1 cellular context compared by ENCODE assay signal in the genomic region with DNA sequence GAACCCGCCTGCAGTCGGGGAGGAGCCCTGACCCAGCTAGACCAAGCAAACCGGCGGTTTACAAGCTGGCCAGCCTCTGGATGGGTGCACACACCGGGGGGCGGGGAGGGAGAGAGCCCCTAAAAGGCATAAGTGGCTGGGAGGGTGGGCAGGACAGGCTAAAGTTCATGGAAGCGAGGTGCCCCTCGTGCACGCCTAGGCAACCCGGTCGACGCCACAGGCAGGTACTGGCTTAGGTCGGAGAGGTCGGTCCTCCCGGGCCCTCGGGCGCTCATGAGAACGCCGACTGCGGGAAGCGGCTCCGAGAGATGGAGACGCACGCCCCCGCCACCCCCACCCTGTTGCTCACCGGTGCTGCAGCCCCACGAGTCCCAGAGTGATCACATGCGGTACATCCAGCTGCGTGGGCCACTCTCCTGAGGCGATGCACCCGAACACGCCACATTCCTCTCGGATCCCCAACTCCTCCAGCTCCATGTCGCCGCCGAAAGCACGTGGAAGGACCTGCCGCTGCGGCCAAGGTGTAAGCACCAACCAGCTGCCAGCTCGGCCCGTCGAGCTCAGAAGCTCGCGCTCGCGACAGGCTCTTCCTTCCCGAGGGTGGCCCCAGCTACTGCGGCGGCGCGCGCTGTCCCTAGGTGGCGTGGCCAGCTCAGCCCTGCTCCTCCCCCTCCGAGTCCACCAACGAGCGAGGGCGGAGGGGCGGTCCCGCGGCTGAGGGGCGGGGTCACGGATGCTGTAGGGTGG.
TF ChIP-seq lines count a peak whose summit lies in the region.

A gene (minus strand): TSS at position 615 of the 747 bp plus-strand sequence. CDS start 138 bp downstream, at position 477.

TF ChIP-seq in GM12878, 131 proteins besides CTCF, POLR2A, EP300 and RAD21 (continued from another document):
- TF ChIP-seq ZZZ3 (IDR thresholded peaks at IDR 0.05; ENCODE audit: control insufficient read depth, insufficient read length, low read depth), result no peak
- peak; percentile 56; the same call in 1 of the 2 replicates for TF ChIP-seq SMAD5 (IDR thresholded peaks at IDR 0.05; ENCODE audit: low read depth)
- peak; percentile 56; the same call in 1 of the 2 replicates for TF ChIP-seq TAF1 (IDR thresholded peaks at IDR 0.05; ENCODE audit: borderline replicate concordance, low read depth, low read length)
- peak; percentile 57 for TF ChIP-seq POLR2AphosphoS2 (IDR thresholded peaks at IDR 0.05; ENCODE audit: low read depth, low read length)
- no peak for TF ChIP-seq PAX8 (IDR thresholded peaks at IDR 0.05)
- TF ChIP-seq IKZF2 (IDR thresholded peaks at IDR 0.05), result peak; percentile 32 to 70; a peak in 2 of 4 replicates
- no peak for TF ChIP-seq PAX5 (IDR thresholded peaks at IDR 0.05; ENCODE audit: borderline replicate concordance, low read depth, low read length)
- TF ChIP-seq, protein P1, sequence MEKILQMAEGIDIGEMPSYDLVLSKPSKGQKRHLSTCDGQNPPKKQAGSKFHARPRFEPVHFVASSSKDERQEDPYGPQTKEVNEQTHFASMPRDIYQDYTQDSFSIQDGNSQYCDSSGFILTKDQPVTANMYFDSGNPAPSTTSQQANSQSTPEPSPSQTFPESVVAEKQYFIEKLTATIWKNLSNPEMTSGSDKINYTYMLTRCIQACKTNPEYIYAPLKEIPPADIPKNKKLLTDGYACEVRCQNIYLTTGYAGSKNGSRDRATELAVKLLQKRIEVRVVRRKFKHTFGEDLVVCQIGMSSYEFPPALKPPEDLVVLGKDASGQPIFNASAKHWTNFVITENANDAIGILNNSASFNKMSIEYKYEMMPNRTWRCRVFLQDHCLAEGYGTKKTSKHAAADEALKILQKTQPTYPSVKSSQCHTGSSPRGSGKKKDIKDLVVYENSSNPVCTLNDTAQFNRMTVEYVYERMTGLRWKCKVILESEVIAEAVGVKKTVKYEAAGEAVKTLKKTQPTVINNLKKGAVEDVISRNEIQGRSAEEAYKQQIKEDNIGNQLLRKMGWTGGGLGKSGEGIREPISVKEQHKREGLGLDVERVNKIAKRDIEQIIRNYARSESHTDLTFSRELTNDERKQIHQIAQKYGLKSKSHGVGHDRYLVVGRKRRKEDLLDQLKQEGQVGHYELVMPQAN (conservative IDR thresholded peaks at IDR 0.05), result peak; percentile 90
- TF ChIP-seq MEF2B (IDR thresholded peaks at IDR 0.05; ENCODE audit: partially characterized antibody, poor library complexity, severe bottlenecking), result peak; percentile 62
- TF ChIP-seq CREB1 (IDR thresholded peaks at IDR 0.05; ENCODE audit: low read depth), result 0 out of 2 replicates have a peak, but pooled peaks have one; percentile 38
- no peak for TF ChIP-seq STAT3 (IDR thresholded peaks at IDR 0.05; ENCODE audit: low read depth, low read length)
- TF ChIP-seq ZNF384 (IDR thresholded peaks at IDR 0.05; ENCODE audit: borderline replicate concordance, low read depth, low read length), result no peak
- TF ChIP-seq TCF12 (IDR thresholded peaks at IDR 0.05; ENCODE audit: low read depth, low read length), result peak; percentile 58; the same call in 1 of the 2 replicates
- peak; percentile 94 for TF ChIP-seq BACH1 (IDR thresholded peaks at IDR 0.05; ENCODE audit: borderline replicate concordance)
- TF ChIP-seq DPF2 (IDR thresholded peaks at IDR 0.05), result 0 out of 2 replicates have a peak, but pooled peaks have one; percentile 32
- peak; percentile 71; the same call in 1 of the 2 replicates for TF ChIP-seq IKZF1 (conservative IDR thresholded peaks at IDR 0.05)
- TF ChIP-seq CHD2 (IDR thresholded peaks at IDR 0.05; ENCODE audit: borderline replicate concordance, low read depth, low read length), result peak; percentile 71; the same call in 1 of the 2 replicates
- peak; percentile 9; the same call in 1 of the 2 replicates for TF ChIP-seq CREM (IDR thresholded peaks at IDR 0.05; ENCODE audit: low read depth)
- TF ChIP-seq ZNF24 (IDR thresholded peaks at IDR 0.05), result 0 out of 2 replicates have a peak, but pooled peaks have one; percentile 16
- TF ChIP-seq, protein P2, sequence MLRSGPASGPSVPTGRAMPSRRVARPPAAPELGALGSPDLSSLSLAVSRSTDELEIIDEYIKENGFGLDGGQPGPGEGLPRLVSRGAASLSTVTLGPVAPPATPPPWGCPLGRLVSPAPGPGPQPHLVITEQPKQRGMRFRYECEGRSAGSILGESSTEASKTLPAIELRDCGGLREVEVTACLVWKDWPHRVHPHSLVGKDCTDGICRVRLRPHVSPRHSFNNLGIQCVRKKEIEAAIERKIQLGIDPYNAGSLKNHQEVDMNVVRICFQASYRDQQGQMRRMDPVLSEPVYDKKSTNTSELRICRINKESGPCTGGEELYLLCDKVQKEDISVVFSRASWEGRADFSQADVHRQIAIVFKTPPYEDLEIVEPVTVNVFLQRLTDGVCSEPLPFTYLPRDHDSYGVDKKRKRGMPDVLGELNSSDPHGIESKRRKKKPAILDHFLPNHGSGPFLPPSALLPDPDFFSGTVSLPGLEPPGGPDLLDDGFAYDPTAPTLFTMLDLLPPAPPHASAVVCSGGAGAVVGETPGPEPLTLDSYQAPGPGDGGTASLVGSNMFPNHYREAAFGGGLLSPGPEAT (IDR thresholded peaks at IDR 0.05; ENCODE audit: low read depth), result no peak
- TF ChIP-seq MXI1 (IDR thresholded peaks at IDR 0.05; ENCODE audit: low read depth, low read length), result peak; percentile 88
- TF ChIP-seq, protein P3, sequence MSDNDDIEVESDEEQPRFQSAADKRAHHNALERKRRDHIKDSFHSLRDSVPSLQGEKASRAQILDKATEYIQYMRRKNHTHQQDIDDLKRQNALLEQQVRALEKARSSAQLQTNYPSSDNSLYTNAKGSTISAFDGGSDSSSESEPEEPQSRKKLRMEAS (IDR thresholded peaks at IDR 0.05; ENCODE audit: low read depth, low read length), result peak; percentile 92
- peak; percentile 40 for TF ChIP-seq RELA (IDR thresholded peaks at IDR 0.05; ENCODE audit: borderline replicate concordance, partially characterized antibody)
- no peak for TF ChIP-seq EZH2 (IDR thresholded peaks at IDR 0.05; ENCODE audit: borderline replicate concordance, control insufficient read depth, low read depth, low read length)
- 0 out of 2 replicates have a peak, but pooled peaks have one; percentile 4 for TF ChIP-seq MTA2 (IDR thresholded peaks at IDR 0.05; ENCODE audit: low read depth)
- no peak for TF ChIP-seq CBX5 (IDR thresholded peaks at IDR 0.05; ENCODE audit: low read depth)
- TF ChIP-seq ZBED1 (IDR thresholded peaks at IDR 0.05; ENCODE audit: borderline replicate concordance), result peak; percentile 79; the same call in 1 of the 2 replicates
- TF ChIP-seq EGR1 (IDR thresholded peaks at IDR 0.05; ENCODE audit: borderline replicate concordance in 1 of 2, low read depth in 2 of 2, low read length in 2 of 2), result peak in 1 of 2 experiments; percentile 88; a peak in 2 of 3 replicates
- TF ChIP-seq, protein P4, sequence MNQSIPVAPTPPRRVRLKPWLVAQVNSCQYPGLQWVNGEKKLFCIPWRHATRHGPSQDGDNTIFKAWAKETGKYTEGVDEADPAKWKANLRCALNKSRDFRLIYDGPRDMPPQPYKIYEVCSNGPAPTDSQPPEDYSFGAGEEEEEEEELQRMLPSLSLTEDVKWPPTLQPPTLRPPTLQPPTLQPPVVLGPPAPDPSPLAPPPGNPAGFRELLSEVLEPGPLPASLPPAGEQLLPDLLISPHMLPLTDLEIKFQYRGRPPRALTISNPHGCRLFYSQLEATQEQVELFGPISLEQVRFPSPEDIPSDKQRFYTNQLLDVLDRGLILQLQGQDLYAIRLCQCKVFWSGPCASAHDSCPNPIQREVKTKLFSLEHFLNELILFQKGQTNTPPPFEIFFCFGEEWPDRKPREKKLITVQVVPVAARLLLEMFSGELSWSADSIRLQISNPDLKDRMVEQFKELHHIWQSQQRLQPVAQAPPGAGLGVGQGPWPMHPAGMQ (IDR thresholded peaks at IDR 0.05; ENCODE audit: borderline replicate concordance), result no peak
- peak; percentile 96 for TF ChIP-seq HDGF (IDR thresholded peaks at IDR 0.05)
- TF ChIP-seq, protein P5, sequence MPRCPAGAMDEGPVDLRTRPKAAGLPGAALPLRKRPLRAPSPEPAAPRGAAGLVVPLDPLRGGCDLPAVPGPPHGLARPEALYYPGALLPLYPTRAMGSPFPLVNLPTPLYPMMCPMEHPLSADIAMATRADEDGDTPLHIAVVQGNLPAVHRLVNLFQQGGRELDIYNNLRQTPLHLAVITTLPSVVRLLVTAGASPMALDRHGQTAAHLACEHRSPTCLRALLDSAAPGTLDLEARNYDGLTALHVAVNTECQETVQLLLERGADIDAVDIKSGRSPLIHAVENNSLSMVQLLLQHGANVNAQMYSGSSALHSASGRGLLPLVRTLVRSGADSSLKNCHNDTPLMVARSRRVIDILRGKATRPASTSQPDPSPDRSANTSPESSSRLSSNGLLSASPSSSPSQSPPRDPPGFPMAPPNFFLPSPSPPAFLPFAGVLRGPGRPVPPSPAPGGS (IDR thresholded peaks at IDR 0.05; ENCODE audit: borderline replicate concordance, insufficient read depth, low read depth, low read length, poor library complexity, severe bottlenecking), result no peak
- TF ChIP-seq MYC (IDR thresholded peaks at IDR 0.05; ENCODE audit: insufficient read depth, insufficient read length, insufficient replicate concordance, low read length, severe bottlenecking), result peak; percentile 77
- 0 out of 2 replicates have a peak, but pooled peaks have one; percentile 15 for TF ChIP-seq NR2F1 (conservative IDR thresholded peaks at IDR 0.05)
- TF ChIP-seq NRF1 (conservative IDR thresholded peaks at IDR 0.05; ENCODE audit: low read depth, low read length), result peak; percentile 43; the same call in 1 of the 2 replicates
- peak; percentile 78; the same call in 1 of the 2 replicates for TF ChIP-seq POLR2AphosphoS5 (IDR thresholded peaks at IDR 0.05; ENCODE audit: low read length)
- TF ChIP-seq, protein P6, sequence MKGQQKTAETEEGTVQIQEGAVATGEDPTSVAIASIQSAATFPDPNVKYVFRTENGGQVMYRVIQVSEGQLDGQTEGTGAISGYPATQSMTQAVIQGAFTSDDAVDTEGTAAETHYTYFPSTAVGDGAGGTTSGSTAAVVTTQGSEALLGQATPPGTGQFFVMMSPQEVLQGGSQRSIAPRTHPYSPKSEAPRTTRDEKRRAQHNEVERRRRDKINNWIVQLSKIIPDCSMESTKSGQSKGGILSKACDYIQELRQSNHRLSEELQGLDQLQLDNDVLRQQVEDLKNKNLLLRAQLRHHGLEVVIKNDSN (IDR thresholded peaks at IDR 0.05; ENCODE audit: borderline replicate concordance, extremely low read length, insufficient read depth, low read depth, low read length), result peak; percentile 58
